Comparison of ENCODE assay signal across 1 cellular context in genomic region chr19:33263325-33264023, GRCh38.
TF ChIP-seq lines count a peak whose summit lies in the region.

No MANE protein-coding gene starts in this region.

TF ChIP-seq in K562, 482 proteins besides CTCF, POLR2A, EP300 and RAD21 (continued from another document and continues in another):
- no peak for TF ChIP-seq REST (CRISPR knock-in tag; IDR thresholded peaks at IDR 0.05; ENCODE audit: low read depth)
- TF ChIP-seq PHF21A (IDR thresholded peaks at IDR 0.05; ENCODE audit: borderline replicate concordance, low read depth): no peak
- no peak for TF ChIP-seq XRCC3 (IDR thresholded peaks at IDR 0.05)
- TF ChIP-seq BACH1 (tag; IDR thresholded peaks at IDR 0.05): no peak
- TF ChIP-seq ZNF764 (CRISPR knock-in tag; IDR thresholded peaks at IDR 0.05; ENCODE audit: low read depth): no peak
- TF ChIP-seq FIP1L1 (IDR thresholded peaks at IDR 0.05; ENCODE audit: low read depth, low read length, poor library complexity, severe bottlenecking): no peak
- 0 out of 2 replicates have a peak, but pooled peaks have one; percentile 19 for TF ChIP-seq HDAC2 (IDR thresholded peaks at IDR 0.05)
- no peak for TF ChIP-seq LCOR (CRISPR knock-in tag; IDR thresholded peaks at IDR 0.05)
- TF ChIP-seq SNAPC5 (CRISPR knock-in tag; IDR thresholded peaks at IDR 0.05): no peak
- TF ChIP-seq, protein P1, sequence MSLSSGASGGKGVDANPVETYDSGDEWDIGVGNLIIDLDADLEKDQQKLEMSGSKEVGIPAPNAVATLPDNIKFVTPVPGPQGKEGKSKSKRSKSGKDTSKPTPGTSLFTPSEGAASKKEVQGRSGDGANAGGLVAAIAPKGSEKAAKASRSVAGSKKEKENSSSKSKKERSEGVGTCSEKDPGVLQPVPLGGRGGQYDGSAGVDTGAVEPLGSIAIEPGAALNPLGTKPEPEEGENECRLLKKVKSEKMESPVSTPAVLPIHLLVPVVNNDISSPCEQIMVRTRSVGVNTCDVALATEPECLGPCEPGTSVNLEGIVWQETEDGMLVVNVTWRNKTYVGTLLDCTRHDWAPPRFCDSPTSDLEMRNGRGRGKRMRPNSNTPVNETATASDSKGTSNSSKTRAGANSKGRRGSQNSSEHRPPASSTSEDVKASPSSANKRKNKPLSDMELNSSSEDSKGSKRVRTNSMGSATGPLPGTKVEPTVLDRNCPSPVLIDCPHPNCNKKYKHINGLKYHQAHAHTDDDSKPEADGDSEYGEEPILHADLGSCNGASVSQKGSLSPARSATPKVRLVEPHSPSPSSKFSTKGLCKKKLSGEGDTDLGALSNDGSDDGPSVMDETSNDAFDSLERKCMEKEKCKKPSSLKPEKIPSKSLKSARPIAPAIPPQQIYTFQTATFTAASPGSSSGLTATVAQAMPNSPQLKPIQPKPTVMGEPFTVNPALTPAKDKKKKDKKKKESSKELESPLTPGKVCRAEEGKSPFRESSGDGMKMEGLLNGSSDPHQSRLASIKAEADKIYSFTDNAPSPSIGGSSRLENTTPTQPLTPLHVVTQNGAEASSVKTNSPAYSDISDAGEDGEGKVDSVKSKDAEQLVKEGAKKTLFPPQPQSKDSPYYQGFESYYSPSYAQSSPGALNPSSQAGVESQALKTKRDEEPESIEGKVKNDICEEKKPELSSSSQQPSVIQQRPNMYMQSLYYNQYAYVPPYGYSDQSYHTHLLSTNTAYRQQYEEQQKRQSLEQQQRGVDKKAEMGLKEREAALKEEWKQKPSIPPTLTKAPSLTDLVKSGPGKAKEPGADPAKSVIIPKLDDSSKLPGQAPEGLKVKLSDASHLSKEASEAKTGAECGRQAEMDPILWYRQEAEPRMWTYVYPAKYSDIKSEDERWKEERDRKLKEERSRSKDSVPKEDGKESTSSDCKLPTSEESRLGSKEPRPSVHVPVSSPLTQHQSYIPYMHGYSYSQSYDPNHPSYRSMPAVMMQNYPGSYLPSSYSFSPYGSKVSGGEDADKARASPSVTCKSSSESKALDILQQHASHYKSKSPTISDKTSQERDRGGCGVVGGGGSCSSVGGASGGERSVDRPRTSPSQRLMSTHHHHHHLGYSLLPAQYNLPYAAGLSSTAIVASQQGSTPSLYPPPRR (CRISPR knock-in tag; IDR thresholded peaks at IDR 0.05; ENCODE audit: borderline replicate concordance): no peak
- TF ChIP-seq CAMTA2 (CRISPR knock-in tag; conservative IDR thresholded peaks at IDR 0.05): no peak
- TF ChIP-seq, protein P2, sequence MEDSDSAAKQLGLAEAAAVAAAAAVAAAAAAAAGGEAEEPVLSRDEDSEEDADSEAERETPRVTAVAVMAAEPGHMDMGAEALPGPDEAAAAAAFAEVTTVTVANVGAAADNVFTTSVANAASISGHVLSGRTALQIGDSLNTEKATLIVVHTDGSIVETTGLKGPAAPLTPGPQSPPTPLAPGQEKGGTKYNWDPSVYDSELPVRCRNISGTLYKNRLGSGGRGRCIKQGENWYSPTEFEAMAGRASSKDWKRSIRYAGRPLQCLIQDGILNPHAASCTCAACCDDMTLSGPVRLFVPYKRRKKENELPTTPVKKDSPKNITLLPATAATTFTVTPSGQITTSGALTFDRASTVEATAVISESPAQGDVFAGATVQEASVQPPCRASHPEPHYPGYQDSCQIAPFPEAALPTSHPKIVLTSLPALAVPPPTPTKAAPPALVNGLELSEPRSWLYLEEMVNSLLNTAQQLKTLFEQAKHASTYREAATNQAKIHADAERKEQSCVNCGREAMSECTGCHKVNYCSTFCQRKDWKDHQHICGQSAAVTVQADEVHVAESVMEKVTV (CRISPR knock-in tag; IDR thresholded peaks at IDR 0.05): no peak
- no peak for TF ChIP-seq THRAP3 (IDR thresholded peaks at IDR 0.05; ENCODE audit: borderline replicate concordance)
- TF ChIP-seq PREB (CRISPR knock-in tag; IDR thresholded peaks at IDR 0.05): no peak
- TF ChIP-seq MECOM (CRISPR knock-in tag; IDR thresholded peaks at IDR 0.05): peak; percentile 62; the same call in 1 of the 2 replicates
- TF ChIP-seq PHTF2 (CRISPR knock-in tag; IDR thresholded peaks at IDR 0.05): no peak
- no peak for TF ChIP-seq HMGXB4 (CRISPR knock-in tag; IDR thresholded peaks at IDR 0.05)
- no peak for TF ChIP-seq NR2F6 (CRISPR knock-in tag; IDR thresholded peaks at IDR 0.05)
- no peak for TF ChIP-seq IRF9 (tag; IDR thresholded peaks at IDR 0.05)
- no peak for TF ChIP-seq ZNF780A (CRISPR knock-in tag; IDR thresholded peaks at IDR 0.05)
- TF ChIP-seq SETDB1 (IDR thresholded peaks at IDR 0.05; ENCODE audit: low read length): no peak
- no peak for TF ChIP-seq ETV1 (tag; conservative IDR thresholded peaks at IDR 0.05; ENCODE audit: low read depth)
- no peak for TF ChIP-seq ILK (tag; IDR thresholded peaks at IDR 0.05; ENCODE audit: borderline replicate concordance, low read depth)
- TF ChIP-seq MBD1 (CRISPR knock-in tag; IDR thresholded peaks at IDR 0.05): no peak
- TF ChIP-seq, protein P3, sequence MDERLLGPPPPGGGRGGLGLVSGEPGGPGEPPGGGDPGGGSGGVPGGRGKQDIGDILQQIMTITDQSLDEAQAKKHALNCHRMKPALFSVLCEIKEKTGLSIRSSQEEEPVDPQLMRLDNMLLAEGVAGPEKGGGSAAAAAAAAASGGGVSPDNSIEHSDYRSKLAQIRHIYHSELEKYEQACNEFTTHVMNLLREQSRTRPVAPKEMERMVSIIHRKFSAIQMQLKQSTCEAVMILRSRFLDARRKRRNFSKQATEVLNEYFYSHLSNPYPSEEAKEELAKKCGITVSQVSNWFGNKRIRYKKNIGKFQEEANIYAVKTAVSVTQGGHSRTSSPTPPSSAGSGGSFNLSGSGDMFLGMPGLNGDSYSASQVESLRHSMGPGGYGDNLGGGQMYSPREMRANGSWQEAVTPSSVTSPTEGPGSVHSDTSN (CRISPR knock-in tag; IDR thresholded peaks at IDR 0.05; ENCODE audit: low read depth): no peak
- TF ChIP-seq, protein P3 (tag; conservative IDR thresholded peaks at IDR 0.05; ENCODE audit: low read depth): no peak
- TF ChIP-seq FOSL1 (tag; conservative IDR thresholded peaks at IDR 0.05): peak; percentile 40; the same call in 1 of the 2 replicates
- TF ChIP-seq, protein P4, sequence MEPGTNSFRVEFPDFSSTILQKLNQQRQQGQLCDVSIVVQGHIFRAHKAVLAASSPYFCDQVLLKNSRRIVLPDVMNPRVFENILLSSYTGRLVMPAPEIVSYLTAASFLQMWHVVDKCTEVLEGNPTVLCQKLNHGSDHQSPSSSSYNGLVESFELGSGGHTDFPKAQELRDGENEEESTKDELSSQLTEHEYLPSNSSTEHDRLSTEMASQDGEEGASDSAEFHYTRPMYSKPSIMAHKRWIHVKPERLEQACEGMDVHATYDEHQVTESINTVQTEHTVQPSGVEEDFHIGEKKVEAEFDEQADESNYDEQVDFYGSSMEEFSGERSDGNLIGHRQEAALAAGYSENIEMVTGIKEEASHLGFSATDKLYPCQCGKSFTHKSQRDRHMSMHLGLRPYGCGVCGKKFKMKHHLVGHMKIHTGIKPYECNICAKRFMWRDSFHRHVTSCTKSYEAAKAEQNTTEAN (CRISPR knock-in tag; IDR thresholded peaks at IDR 0.05): no peak
- no peak for TF ChIP-seq SMAD1 (IDR thresholded peaks at IDR 0.05; ENCODE audit: low read depth, low read length, partially characterized antibody)
- TF ChIP-seq CSDE1 (IDR thresholded peaks at IDR 0.05): no peak
- TF ChIP-seq ZBTB1 (CRISPR knock-in tag; IDR thresholded peaks at IDR 0.05; ENCODE audit: borderline replicate concordance, low read depth): no peak
- no peak for TF ChIP-seq HDGF (IDR thresholded peaks at IDR 0.05)
- no peak for TF ChIP-seq TAF15 (IDR thresholded peaks at IDR 0.05; ENCODE audit: low read depth, low read length)
- TF ChIP-seq ZBTB7A (IDR thresholded peaks at IDR 0.05; ENCODE audit: borderline replicate concordance, control insufficient read depth, low read depth, low read length): no peak
